Comparison of ENCODE assay signal across 11 cellular contexts in genomic region chr20:31685853-31686641, GRCh38. TPM values are rescaled to one million over a fixed set of nuclear protein-coding genes. Genes with fewer than 3 reads are reported as not detected.
A peak's percentile ranks its signal among the peaks of the same experiment; 100 is the strongest.
DNase-seq lines count a peak whose midpoint lies in the region; ATAC-seq and TF ChIP-seq lines count a peak whose summit lies in the region.
"Had no signal": no experiment of that assay in that cellular context is flagged by ENCODE, and none has a peak within 500 bp of the region (broad histone marks: within the 10 kb centered on the region; RNA-seq: fewer than 3 reads in every experiment).

No MANE protein-coding gene starts in this region.

- CTCF ChIA-PET in WTC11 (lab: Charles Lee), result interaction anchor here (0.7 to 3.6 kb wide), 5 partner anchors 9 to 129 kb away, joined by 3 to 36 read pairs (median 4); partner anchors contain the start of gene BCL2L1

- H3K27ac ChIP-seq in heart right ventricle, result peak overlapping the region in 7 of 10 donors; percentile 8 to 63 (median 28)
- H3K27ac ChIP-seq in left lung, result peak overlapping the region; percentile 13 to 51
- H3K27ac ChIP-seq: WERI-Rb-1 had no signal

- intact Hi-C loops in heart right ventricle (cut with DNase I), result no loop called here
- intact Hi-C loops in Right ventricle myocardium inferior (cut with DNase I), result no loop called here
- intact Hi-C loops in left lung (cut with DNase I), result no loop called here

- H3K4me1 Mint-ChIP-seq in WTC11, result peaks cover 22% of the 10 kb centered on the region
- H3K4me1 Mint-ChIP-seq in type B pancreatic cell (ENCODE audit: unreplicated experiment), result peaks cover 29% of the 10 kb centered on the region

- DNase-seq in heart right ventricle, result no peak
- DNase-seq in Right ventricle myocardium inferior (ENCODE audit: missing footprints), result no peak
- DNase-seq in WTC11 (ENCODE audit: low spot score), result no peak
- DNase-seq in left lung, result no peak
- DNase-seq in type B pancreatic cell (ENCODE audit: extremely low spot score, unreplicated experiment), result no peak
- no peak for DNase-seq in NCI-H146 treated with DMSO at 0.1 percent for 48 hours (lab: John Stamatoyannopoulos, UW; ENCODE audit: unreplicated experiment)
- DNase-seq in cerebellar cortex (ENCODE audit: low spot score), result no peak
- DNase-seq: BE2C, nucleus accumbens, WERI-Rb-1 had no signal

- peak overlapping the region; percentile 57 for H3K27ac Mint-ChIP-seq in WTC11
- H3K27ac Mint-ChIP-seq in type B pancreatic cell, result peak overlapping the region; percentile 83

- H3K4me3 Mint-ChIP-seq in WTC11 (no peak overlapping the region), type B pancreatic cell (no peak overlapping the region)

- no peak for ATAC-seq in heart right ventricle
- ATAC-seq in Right ventricle myocardium inferior, result no peak
- no peak for ATAC-seq in WTC11
- ATAC-seq in left lung, result no peak
- no peak for ATAC-seq in GM19467 (IDR thresholded peaks at IDR 0.05; ENCODE audit: unreplicated experiment)

- H3K9me3 Mint-ChIP-seq in WTC11 (no peaks in the 10 kb centered on the region), type B pancreatic cell (no peaks in the 10 kb centered on the region)

- H3K4me3 ChIP-seq in heart right ventricle, result no peak overlapping the region
- no peak overlapping the region for H3K4me3 ChIP-seq in left lung

- no peaks in the 10 kb centered on the region for H3K27me3 Mint-ChIP-seq in WTC11 (ENCODE audit: low read depth)
- no peaks in the 10 kb centered on the region for H3K27me3 Mint-ChIP-seq in type B pancreatic cell

- no peak for TF ChIP-seq CTCF in heart right ventricle (IDR thresholded peaks at IDR 0.05)
- no peak for TF ChIP-seq CTCF in WTC11 (IDR thresholded peaks at IDR 0.05)
- no peak for TF ChIP-seq CTCF in left lung (IDR thresholded peaks at IDR 0.05)
- no peak for TF ChIP-seq CTCF in type B pancreatic cell (conservative IDR thresholded peaks at IDR 0.05)

- H3K4me1 ChIP-seq in heart right ventricle (peaks cover 0 to 82% (median 64%) of the 10 kb centered on the region in 9 donors), left lung (peaks cover 0 to 62% of the 10 kb centered on the region in 2 donors)

- WGBS in heart right ventricle, 2 donors, result 87% methylated on average over 2 of the region's 2 CpGs

- H3K27me3 ChIP-seq in heart right ventricle, result no peaks in the 10 kb centered on the region
- no peaks in the 10 kb centered on the region for H3K27me3 ChIP-seq in left lung
- H3K27me3 ChIP-seq: BE2C had no signal

- H3K9me3 ChIP-seq in heart right ventricle (no peaks in the 10 kb centered on the region), left lung (no peaks in the 10 kb centered on the region)
- H3K9me3 ChIP-seq: BE2C had no signal

- peaks cover 10% of the 10 kb centered on the region; the same call in 1 of the 2 replicates for H3K36me3 Mint-ChIP-seq in WTC11
- peaks cover 47% of the 10 kb centered on the region for H3K36me3 Mint-ChIP-seq in type B pancreatic cell

- H3K36me3 ChIP-seq in heart right ventricle, result peaks cover 0 to 72% (median 3%) of the 10 kb centered on the region in 9 donors
- H3K36me3 ChIP-seq in left lung, result peaks cover 0 to 62% of the 10 kb centered on the region in 2 donors

- POLR2A ChIA-PET in WTC11 (lab: Charles Lee), result interaction anchor here (1.1 kb wide), 1 partner anchor 37 kb away, joined by 4 read pairs; the partner anchor contains the start of gene BCL2L1

TF ChIP-seq in WTC11, 78 proteins besides CTCF, POLR2A, EP300 and RAD21:
- no peak for TF ChIP-seq ZNF281 (CRISPR knock-in tag; IDR thresholded peaks at IDR 0.05)
- TF ChIP-seq GTF2I (CRISPR knock-in tag; conservative IDR thresholded peaks at IDR 0.05), result no peak
- no peak for TF ChIP-seq CDX4 (CRISPR knock-in tag; IDR thresholded peaks at IDR 0.05; ENCODE audit: borderline replicate concordance)
- TF ChIP-seq CREB1 (CRISPR knock-in tag; IDR thresholded peaks at IDR 0.05), result no peak
- no peak for TF ChIP-seq E2F4 (CRISPR knock-in tag; IDR thresholded peaks at IDR 0.05; ENCODE audit: borderline replicate concordance, low read depth)
- TF ChIP-seq RORB (CRISPR knock-in tag; IDR thresholded peaks at IDR 0.05), result no peak
- no peak for TF ChIP-seq MYBL2 (CRISPR knock-in tag; IDR thresholded peaks at IDR 0.05)
- no peak for TF ChIP-seq ZNF121 (CRISPR knock-in tag; IDR thresholded peaks at IDR 0.05)
- no peak for TF ChIP-seq NR2C2 (CRISPR knock-in tag; IDR thresholded peaks at IDR 0.05)
- TF ChIP-seq ZNF396 (CRISPR knock-in tag; IDR thresholded peaks at IDR 0.05; ENCODE audit: borderline replicate concordance), result no peak

RNA-seq across cellular contexts. Expression of gene BCL2L1, which starts 36.6 kb away (rescaled TPM):
- 10 to 100 TPM; 34.7 to 97.4 (median 45.9) TPM for total RNA-seq in heart right ventricle
- polyA plus RNA-seq in heart right ventricle, result 100 to 1,000 TPM in 1 of 2 donors, 10 to 100 TPM in 1; 35.2 to 128 TPM
- total RNA-seq in Right ventricle myocardium inferior, result 55.2 TPM
- total RNA-seq in WTC11 (2021), result 52.9 to 62.0 TPM (median 53.9 TPM) in 3 replicates
- 100 to 1,000 TPM; 122 to 181 TPM for total RNA-seq in left lung
- 142 and 243 TPM in 2 replicates for total RNA-seq in type B pancreatic cell (ENCODE audit: low replicate concordance)

RNA-seq across cellular contexts. Expression of gene COX4I2, which starts 48.3 kb away (rescaled TPM):
- 10 to 100 TPM in 3 of 10 donors, 1 to 10 TPM in 7; 3.8 to 20.1 (median 7.5) TPM for total RNA-seq in heart right ventricle
- polyA plus RNA-seq in heart right ventricle, result 100 to 1,000 TPM in 1 of 2 donors, 10 to 100 TPM in 1; 30.4 to 103 TPM
- 7.1 TPM for total RNA-seq in Right ventricle myocardium inferior
- total RNA-seq in WTC11 (2021), result 0.44 TPM in 1 of 3 replicates, not detected in the others
- 10 to 100 TPM; 13.5 to 15.7 TPM for total RNA-seq in left lung
- total RNA-seq in type B pancreatic cell (ENCODE audit: low replicate concordance), result not detected in 2 replicates

RNA-seq across cellular contexts. Expression of gene TPX2, which starts 53.0 kb away (rescaled TPM):
- 1 to 10 TPM in 4 of 10 donors, under 1 TPM in 6; 0.17 to 9.6 (median 0.85) TPM for total RNA-seq in heart right ventricle
- under 1 TPM; 0.29 to 0.72 TPM for polyA plus RNA-seq in heart right ventricle
- total RNA-seq in Right ventricle myocardium inferior, result 1.2 TPM
- total RNA-seq in WTC11 (2021), result 113 to 123 TPM (median 115 TPM) in 3 replicates
- 10 to 100 TPM in 1 of 2 donors, 1 to 10 TPM in 1; 5.1 to 16.5 TPM for total RNA-seq in left lung
- total RNA-seq in type B pancreatic cell (ENCODE audit: low replicate concordance), result 45.0 and 130 TPM in 2 replicates
